In genomic region chr2:451495-451894, GRCh38 we compare ENCODE assay signal across 2 cellular contexts.
TF ChIP-seq lines count a peak whose summit lies in the region.

No MANE protein-coding gene starts in this region.

TF ChIP-seq in A549, 52 proteins besides CTCF, POLR2A, EP300 and RAD21 (continued from another document):
- TF ChIP-seq BCL3 (IDR thresholded peaks at IDR 0.05), result no peak

TF ChIP-seq in HCT116, 20 proteins besides CTCF, POLR2A, EP300 and RAD21 (continued from another document):
- TF ChIP-seq REST (IDR thresholded peaks at IDR 0.05; ENCODE audit: low read depth) (no peak), POLR2AphosphoS5 (IDR thresholded peaks at IDR 0.05; ENCODE audit: low read depth, low read length) (no peak), ATF3 (IDR thresholded peaks at IDR 0.05) (no peak), ZNF274 (IDR thresholded peaks at IDR 0.05; ENCODE audit: low read depth, low read length) (no peak), MAX (IDR thresholded peaks at IDR 0.05) (no peak), JUND (IDR thresholded peaks at IDR 0.05) (no peak), SIN3A (IDR thresholded peaks at IDR 0.05; ENCODE audit: low read depth) (no peak), CBX3 (IDR thresholded peaks at IDR 0.05; ENCODE audit: low read depth) (no peak), SRF (IDR thresholded peaks at IDR 0.05; ENCODE audit: low read depth) (no peak), ZBTB33 (IDR thresholded peaks at IDR 0.05; ENCODE audit: extremely low read depth, insufficient replicate concordance, low read length) (no peak), EGR1 (IDR thresholded peaks at IDR 0.05; ENCODE audit: low read depth) (no peak), FOSL1 (IDR thresholded peaks at IDR 0.05; ENCODE audit: low read depth) (no peak), EZH2 (IDR thresholded peaks at IDR 0.05) (no peak)
